Comparison of ENCODE assay signal across 16 cellular contexts in the genomic region with DNA sequence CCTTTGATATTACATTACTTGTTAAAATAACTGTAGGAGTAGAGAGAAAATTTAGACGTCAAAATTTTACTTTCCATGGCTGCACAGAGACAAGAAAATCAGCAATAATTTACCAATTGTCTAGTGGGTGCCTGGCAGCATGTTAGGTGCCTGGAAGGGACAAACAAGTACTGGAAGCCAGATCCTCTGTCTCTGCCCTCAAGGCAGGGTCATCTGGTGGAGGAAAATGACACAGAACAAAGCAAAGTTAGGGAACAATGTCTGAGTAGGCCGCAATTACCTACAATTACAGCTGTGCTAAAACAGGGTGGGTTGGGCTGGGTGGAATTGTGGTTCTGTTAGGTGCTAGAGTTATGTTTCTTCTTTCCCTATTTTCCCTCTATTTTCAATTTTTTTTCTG. TPM values are rescaled to one million over a fixed set of nuclear protein-coding genes. Genes with fewer than 3 reads are reported as not detected.
DNase-seq lines count a peak whose midpoint lies in the region; ATAC-seq and TF ChIP-seq lines count a peak whose summit lies in the region.
"Had no signal": no experiment of that assay in that cellular context is flagged by ENCODE, and none has a peak within 500 bp of the region (broad histone marks: within the 10 kb centered on the region; RNA-seq: fewer than 3 reads in every experiment).

No MANE protein-coding gene starts in this region.

- no peak for TF ChIP-seq RAD21 in SK-N-SH (IDR thresholded peaks at IDR 0.05; ENCODE audit: low read length)

- H4K20me1 ChIP-seq in SK-N-SH (ENCODE audit: insufficient read depth), result no peaks in the 10 kb centered on the region; the same call in 1 of the 2 replicates

- no peak overlapping the region for H2BK12ac ChIP-seq in neuronal stem cell (ENCODE audit: low read length)

- peaks cover 3% of the 10 kb centered on the region; the same call in 1 of the 2 replicates for H3K79me2 ChIP-seq in SK-N-SH (ENCODE audit: insufficient read depth)

- H3K18ac ChIP-seq in neuronal stem cell (ENCODE audit: low read length), result no peak overlapping the region

- no peak overlapping the region for H2BK15ac ChIP-seq in neuronal stem cell (ENCODE audit: low read length)

- no peak for ATAC-seq in SK-N-SH treated with all-trans-retinoic acid at 6 μM for 48 hours
- ATAC-seq in stimulated activated effector memory CD8-positive, alpha-beta T cell treated with anti-CD3 and anti-CD28 coated beads, Interleukin-12 subunit alpha, Interleukin-12 subunit beta, amount 100 ng/mL, for 72 hours, result no peak
- ATAC-seq: CD8-positive, alpha-beta T cell; GM12878 had no signal

- no peaks in the 10 kb centered on the region for H3K79me1 ChIP-seq in neuronal stem cell (ENCODE audit: low read depth, low read length)

- H4K8ac ChIP-seq in neuronal stem cell (ENCODE audit: low read depth, low read length), result no peak overlapping the region

- H3K4me1 ChIP-seq in SK-N-SH (ENCODE audit: control insufficient read depth in 1 of 2, insufficient read depth in 2 of 2, low read depth in 1 of 2, low read length in 1 of 2) (peaks cover 0 to 15% of the 10 kb centered on the region in 2 experiments; a peak in 2 of 4 replicates), BE2C (no peaks in the 10 kb centered on the region), neuronal stem cell (ENCODE audit: control insufficient read depth in 2 of 2, insufficient read depth in 1 of 2, low read depth in 1 of 2, low read length in 2 of 2) (no peaks in the 10 kb centered on the region)
- H3K4me1 ChIP-seq: HAP-1 had no signal

- H3K4me1 Mint-ChIP-seq in stimulated activated effector memory CD8-positive, alpha-beta T cell treated with anti-CD3 and anti-CD28 coated beads, Interleukin-12 subunit alpha, Interleukin-12 subunit beta, amount 100 ng/mL, for 72 hours, result peaks cover 27% of the 10 kb centered on the region

- H3K27me3 ChIP-seq in SK-N-SH (ENCODE audit: insufficient read depth), result no peaks in the 10 kb centered on the region
- H3K27me3 ChIP-seq in BE2C, result no peaks in the 10 kb centered on the region
- H3K27me3 ChIP-seq in neuronal stem cell (ENCODE audit: control insufficient read depth in 3 of 3, insufficient read depth in 3 of 3, low read depth in 1 of 3, low read length in 3 of 3), result no peaks in the 10 kb centered on the region
- H3K27me3 ChIP-seq: BLaER1 treated with 17β-estradiol and CSF1 and Interleukin-3, amounts not matched to agents 10 nM and 100 nM had no signal

- DNase-seq in SK-N-SH, result peak; percentile 47
- peak; percentile 37 for DNase-seq in BE2C
- peak; percentile 37 for DNase-seq in NCI-H2227 treated with DMSO at 0.1 percent for 48 hours (lab: John Stamatoyannopoulos, UW)
- no peak for DNase-seq in stimulated activated effector memory CD8-positive, alpha-beta T cell treated with anti-CD3 and anti-CD28 coated beads, Interleukin-12 subunit alpha, Interleukin-12 subunit beta, amount 100 ng/mL, for 72 hours (ENCODE audit: low spot score in 2 of 2)
- no peak for DNase-seq in neuronal stem cell (ENCODE audit: low spot score)
- DNase-seq in NCI-H748 treated with DMSO at 0.1 percent for 48 hours (lab: John Stamatoyannopoulos, UW), result no peak
- DNase-seq: 8988T; Calu3; CD8-positive, alpha-beta T cell; DMS79 treated with DMSO at 0.1 percent for 48 hours; GM23248 had no signal

- no peaks in the 10 kb centered on the region for H3K9me2 ChIP-seq in SK-N-SH

- no peak overlapping the region for H4K91ac ChIP-seq in neuronal stem cell (ENCODE audit: low read depth, low read length, poor library complexity)

- H3K9me3 ChIP-seq in SK-N-SH, result no peaks in the 10 kb centered on the region
- no peaks in the 10 kb centered on the region for H3K9me3 ChIP-seq in BE2C
- H3K9me3 ChIP-seq in neuronal stem cell (replicated peaks in 1 of 2; ENCODE audit: control insufficient read depth in 2 of 2, insufficient read depth in 1 of 2, low read depth in 1 of 2, low read length in 2 of 2), result no peaks in the 10 kb centered on the region
- H3K9me3 ChIP-seq: BLaER1 treated with 17β-estradiol and CSF1 and Interleukin-3, amounts not matched to agents 10 nM and 100 nM; HAP-1 had no signal

- no peak overlapping the region for H3K4ac ChIP-seq in neuronal stem cell (ENCODE audit: low read length)

- no peak overlapping the region for H3K4me3 Mint-ChIP-seq in stimulated activated effector memory CD8-positive, alpha-beta T cell treated with anti-CD3 and anti-CD28 coated beads, Interleukin-12 subunit alpha, Interleukin-12 subunit beta, amount 100 ng/mL, for 72 hours
- H3K4me3 Mint-ChIP-seq: CD8-positive, alpha-beta T cell had no signal

- no peaks in the 10 kb centered on the region for H3F3A ChIP-seq in SK-N-SH (replicated peaks; ENCODE audit: insufficient read depth)

- H3K9ac ChIP-seq in SK-N-SH, result no peak overlapping the region
- no peak overlapping the region for H3K9ac ChIP-seq in neuronal stem cell (ENCODE audit: low read depth, low read length, poor library complexity)
- H3K9ac ChIP-seq: GM23248 had no signal

- H3K27ac Mint-ChIP-seq in stimulated activated effector memory CD8-positive, alpha-beta T cell treated with anti-CD3 and anti-CD28 coated beads, Interleukin-12 subunit alpha, Interleukin-12 subunit beta, amount 100 ng/mL, for 72 hours, result peak overlapping the region; percentile 70
- H3K27ac Mint-ChIP-seq: CD8-positive, alpha-beta T cell had no signal

- no peak overlapping the region for H2BK120ac ChIP-seq in neuronal stem cell (ENCODE audit: low read depth, low read length)

- no peak overlapping the region for H2BK5ac ChIP-seq in neuronal stem cell (ENCODE audit: low read length)

- POLR2A ChIA-PET in SK-N-SH (lab: Yijun Ruan, JAX), result no interaction called here

- peaks cover 100% of the 10 kb centered on the region for H3K36me3 Mint-ChIP-seq in stimulated activated effector memory CD8-positive, alpha-beta T cell treated with anti-CD3 and anti-CD28 coated beads, Interleukin-12 subunit alpha, Interleukin-12 subunit beta, amount 100 ng/mL, for 72 hours

- no peak overlapping the region for H2AK5ac ChIP-seq in neuronal stem cell (ENCODE audit: low read depth, low read length)

- CTCF ChIA-PET in SK-N-SH (lab: Yijun Ruan, JAX), result interaction anchor here (1.0 to 5.6 kb wide), 2 partner anchors 15 to 198 kb away, joined by 3 to 35 read pairs; partner anchors contain the start of gene C3orf20

- no peak for TF ChIP-seq CTCF in SK-N-SH (IDR thresholded peaks at IDR 0.05)
- TF ChIP-seq CTCF in BE2C (IDR thresholded peaks at IDR 0.05; ENCODE audit: low read depth, low read length), result no peak

- no peak overlapping the region for H3K14ac ChIP-seq in neuronal stem cell (ENCODE audit: low read length)

- H3K27ac ChIP-seq in SK-N-SH (ENCODE audit: low read depth in 2 of 2, low read length in 1 of 2) (peak overlapping the region in 1 of 2 experiments; percentile 51; a peak in 2 of 4 replicates), neuronal stem cell (replicated peaks; ENCODE audit: low read length) (no peak overlapping the region)
- H3K27ac ChIP-seq: BLaER1 treated with 17β-estradiol and CSF1 and Interleukin-3, amounts not matched to agents 10 nM and 100 nM; GM23248 had no signal

- 50% methylated on average over 2 of the region's 2 CpGs for WGBS in SK-N-SH (ENCODE audit: low lambda C conversion rate)
- no CpG with 5 or more reads among the region's 2 CpGs for WGBS in neuronal stem cell (ENCODE audit: extremely low coverage in 2 of 2, insufficient read length in 2 of 2, insufficient replicate concordance in 1 of 2), 2 donors

- H3K4me2 ChIP-seq in SK-N-SH (no peak overlapping the region), neuronal stem cell (ENCODE audit: insufficient read depth, low read length, poor library complexity, severe bottlenecking) (no peak overlapping the region)
- H3K4me2 ChIP-seq: BLaER1 treated with 17β-estradiol and CSF1 and Interleukin-3, amounts not matched to agents 10 nM and 100 nM had no signal

- H3K23ac ChIP-seq in neuronal stem cell (ENCODE audit: low read depth, low read length, poor library complexity), result no peak overlapping the region

- H2AFZ ChIP-seq in SK-N-SH (ENCODE audit: low read depth) (no peak overlapping the region), neuronal stem cell (ENCODE audit: low read length) (no peak overlapping the region)
- H2AFZ ChIP-seq: GM23248 had no signal

- TF ChIP-seq EP300 in SK-N-SH (IDR thresholded peaks at IDR 0.05; ENCODE audit: borderline replicate concordance in 1 of 2, low read depth in 1 of 2, low read length in 1 of 2), result peak in 1 of 2 experiments; percentile 71; a peak in 2 of 4 replicates

- H3K4me3 ChIP-seq in SK-N-SH (ENCODE audit: low read depth in 2 of 2, low read length in 1 of 2) (no peak overlapping the region), BE2C (ENCODE audit: low read depth, low read length) (no peak overlapping the region), neuronal stem cell (ENCODE audit: low read length in 2 of 2) (no peak overlapping the region)
- H3K4me3 ChIP-seq: BLaER1 treated with 17β-estradiol and CSF1 and Interleukin-3, amounts not matched to agents 10 nM and 100 nM; GM12878; GM23248; HAP-1 had no signal

- H3K36me3 ChIP-seq in SK-N-SH (replicated peaks in 1 of 2; ENCODE audit: control insufficient read depth in 1 of 2, insufficient read depth in 2 of 2, low read length in 1 of 2) (peaks cover 83 to 92% of the 10 kb centered on the region in 2 experiments), BE2C (peaks cover 7% of the 10 kb centered on the region), neuronal stem cell (replicated peaks in 1 of 2; ENCODE audit: control insufficient read depth in 2 of 2, insufficient read depth in 2 of 2, low read length in 2 of 2) (peaks cover 32 to 99% of the 10 kb centered on the region in 2 donors)

- H3K9me3 Mint-ChIP-seq in stimulated activated effector memory CD8-positive, alpha-beta T cell treated with anti-CD3 and anti-CD28 coated beads, Interleukin-12 subunit alpha, Interleukin-12 subunit beta, amount 100 ng/mL, for 72 hours, result no peaks in the 10 kb centered on the region
- H3K9me3 Mint-ChIP-seq: CD8-positive, alpha-beta T cell had no signal

TF ChIP-seq in SK-N-SH, 30 proteins besides CTCF, POLR2A, EP300 and RAD21 (continues in another document):
- TF ChIP-seq RCOR1 (IDR thresholded peaks at IDR 0.05; ENCODE audit: low read length) (peak; percentile 51; the same call in 1 of the 2 replicates), TEAD4 (IDR thresholded peaks at IDR 0.05; ENCODE audit: borderline replicate concordance, insufficient read depth) (no peak)

TF ChIP-seq in SK-N-SH treated with all-trans-retinoic acid at 6 μM for 48 hours, 23 proteins besides CTCF, POLR2A, EP300 and RAD21 (continues in another document):
- TF ChIP-seq ZNF565 (CRISPR knock-in tag; conservative IDR thresholded peaks at IDR 0.05; ENCODE audit: low read depth), result no peak
- no peak for TF ChIP-seq ZFP30 (CRISPR knock-in tag; IDR thresholded peaks at IDR 0.05)

RNA-seq across cellular contexts. Expression of gene CCDC174, which starts 7.4 kb away (rescaled TPM):
- polyA plus RNA-seq in SK-N-SH (2012; rRNA removed), result 6.6 and 8.5 TPM in 2 replicates
- 7.5 and 9.3 TPM in 2 replicates for polyA plus RNA-seq in SK-N-SH (2012; cell fraction: cytosol; rRNA removed)
- polyA plus RNA-seq in SK-N-SH (2012; cell fraction: nucleus; rRNA removed), result 15.9 and 19.3 TPM in 2 replicates
- 16.8 TPM for polyA plus RNA-seq in BE2C (2012; ENCODE audit: insufficient read depth, insufficient read length, low read depth)
- 15.4 TPM for polyA plus RNA-seq in neuronal stem cell (2013, experiment 1 of 2)
- polyA plus RNA-seq in neuronal stem cell (2013, experiment 2 of 2), result 16.2 TPM

RNA-seq across cellular contexts. Expression of gene C3orf20, which starts 16.0 kb away (rescaled TPM):
- polyA plus RNA-seq in SK-N-SH (2012; rRNA removed), result not detected in 2 replicates
- polyA plus RNA-seq in SK-N-SH (2012; cell fraction: cytosol; rRNA removed), result not detected in 2 replicates
- 0.01 and 0.12 TPM in 2 replicates for polyA plus RNA-seq in SK-N-SH (2012; cell fraction: nucleus; rRNA removed)
- not detected for polyA plus RNA-seq in BE2C (2012; ENCODE audit: insufficient read depth, insufficient read length, low read depth)
- polyA plus RNA-seq in neuronal stem cell (2013, experiment 1 of 2), result not detected
- polyA plus RNA-seq in neuronal stem cell (2013, experiment 2 of 2), result not detected
- polyA plus RNA-seq: AG04450, GM23248 had no signal

Comparison
In these comparisons a context has a peak if more than half of its experiments do, and no peak if none do; other contexts are left out.
1. DNase-seq: peak in SK-N-SH (single experiment), BE2C (single experiment) and NCI-H2227 treated with DMSO at 0.1 percent for 48 hours (single experiment); none in stimulated activated effector memory CD8-positive, alpha-beta T cell treated with anti-CD3 and anti-CD28 coated beads, Interleukin-12 subunit alpha, Interleukin-12 subunit beta, amount 100 ng/mL, for 72 hours (0 of 2), neuronal stem cell (single experiment) and NCI-H748 treated with DMSO at 0.1 percent for 48 hours (single experiment).